In the genomic region with DNA sequence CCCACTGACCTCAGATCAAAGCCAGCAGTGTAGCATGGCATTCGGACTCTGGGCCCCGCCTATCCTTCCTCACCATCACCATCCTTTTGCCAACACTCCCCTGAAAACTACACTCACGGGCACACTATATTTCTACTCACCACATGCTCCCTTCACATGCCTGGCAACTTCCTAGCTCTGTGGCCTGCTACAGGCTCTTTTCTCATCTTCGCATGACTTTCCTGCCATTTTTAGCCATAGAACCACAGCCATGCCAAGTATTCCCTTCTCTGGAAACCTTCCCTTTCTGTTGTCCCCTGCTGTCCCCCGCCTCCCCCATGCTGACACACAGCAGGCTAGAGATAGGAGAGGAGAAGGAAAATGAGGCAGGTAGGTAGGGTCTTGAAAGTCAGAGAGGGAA, we compare ENCODE assay signal across 27 cellular contexts. TPM values are rescaled to one million over a fixed set of nuclear protein-coding genes. Genes with fewer than 3 reads are reported as not detected.
"Had no signal": no experiment of that assay in that cellular context is flagged by ENCODE, and none has a peak within 500 bp of the region (broad histone marks: within the 10 kb centered on the region; RNA-seq: fewer than 3 reads in every experiment).

No MANE protein-coding gene starts in this region.

- H3K36me3 ChIP-seq: Peyer's patch, SJSA1 had no signal

- H3K27me3 ChIP-seq: Peyer's patch had no signal

- H3K4me3 ChIP-seq: Peyer's patch, SJSA1 had no signal

- ATAC-seq: activated CD4-positive, alpha-beta T cell treated with anti-CD3 and anti-CD28 coated beads for 36 hours; activated CD4-positive, CD25-positive, alpha-beta regulatory T cell treated with anti-CD3 and anti-CD28 coated beads, Interleukin-2, amount 50 U/mL, for 24 hours; activated CD8-positive, alpha-beta T cell treated with anti-CD3 and anti-CD28 coated beads, Interleukin-2, amount 10 ng/mL, durations not matched to agents 7 days and 5 days; activated naive CD8-positive, alpha-beta T cell treated with anti-CD3 and anti-CD28 coated beads, Interleukin-2, amount 50 U/mL, for 24 hours; PC-3 had no signal

- H3K27ac ChIP-seq: Peyer's patch, SJSA1 had no signal

- H3K9me3 ChIP-seq: Peyer's patch, SJSA1, SK-N-SH had no signal

- H3K4me2 ChIP-seq: SK-N-SH had no signal

- H3K9ac ChIP-seq: SK-N-SH had no signal

- H3K4me1 ChIP-seq: Peyer's patch, SJSA1 had no signal

- DNase-seq: activated CD4-positive, alpha-beta T cell treated with anti-CD3 and anti-CD28 coated beads for 36 hours; activated CD4-positive, alpha-beta T cell treated with anti-CD3 and anti-CD28 coated beads, Interleukin-2, amount 10 ng/mL, durations not matched to agents 7 days and 5 days; activated CD4-positive, alpha-beta T cell treated with anti-CD3 and anti-CD28 coated beads, Interleukin-2, amount 50 U/mL, for 48 hours; activated CD8-positive, alpha-beta T cell treated with anti-CD3 and anti-CD28 coated beads, Interleukin-2, amount 10 ng/mL, durations not matched to agents 7 days and 5 days; activated naive CD4-positive, alpha-beta T cell treated with anti-CD3 and anti-CD28 coated beads, Interleukin-2, amount 10 ng/mL, durations not matched to agents 7 days and 5 days; activated naive CD8-positive, alpha-beta T cell treated with anti-CD3 and anti-CD28 coated beads, Interleukin-2, amount 50 U/mL, for 24 hours; activated T-cell treated with anti-CD3 and anti-CD28 coated beads, Interleukin-2, amount 50 U/mL, for 24 hours; anterior cingulate cortex; Kasumi-1; KG1; MM.1S; MV-4-11; NCI-H1092; NCI-H1436 treated with DMSO at 0.1 percent for 48 hours; NCI-H1694 treated with DMSO at 0.1 percent for 48 hours; NCI-H2029; NCI-H345; NCI-H526; NCI-H748 treated with DMSO at 0.1 percent for 48 hours; NK-92 treated with Interleukin-12 subunit alpha and Interleukin-12 subunit beta, amount 100 ng/mL, for 24 hours; PC-3; Peyer's patch; RPMI8226; SHP77 treated with DMSO at 0.1 percent for 48 hours; SK-N-SH had no signal

RNA-seq across cellular contexts. Expression of a gene that starts 45.5 kb away (rescaled TPM):
- total RNA-seq: activated CD4-positive, alpha-beta T cell treated with anti-CD3 and anti-CD28 coated beads for 36 hours; activated CD4-positive, alpha-beta T cell treated with anti-CD3 and anti-CD28 coated beads, Interleukin-2, amount 10 ng/mL, durations not matched to agents 7 days and 5 days; activated CD8-positive, alpha-beta T cell treated with anti-CD3 and anti-CD28 coated beads, Interleukin-2, amount 10 ng/mL, durations not matched to agents 7 days and 5 days; PC-3 had no signal
